Comparison of ENCODE assay signal across 8 cellular contexts in genomic region chr16:57185945-57186629, GRCh38.
DNase-seq lines count a peak whose midpoint lies in the region; ATAC-seq lines count a peak whose summit lies in the region.

TSS of gene PSME3IP1 (minus strand) at chr16:57186039. CDS start at chr16:57173854, 12,185 bp downstream.
TSS of gene RSPRY1 (plus strand) at chr16:57186329. CDS start at chr16:57204659, 18,330 bp downstream.

- ATAC-seq in GM19372 (IDR thresholded peaks at IDR 0.05; ENCODE audit: low read depth, unreplicated experiment) (peak; percentile 85), HG03558 (IDR thresholded peaks at IDR 0.05; ENCODE audit: extremely low read depth, unreplicated experiment) (peak; percentile 81)

- DNase-seq in C1 segment of cervical spinal cord (lab: John Stamatoyannopoulos, UW) (peak; percentile 77 to 100 (median 99)), NCI-H748 treated with DMSO at 0.1 percent for 48 hours (lab: John Stamatoyannopoulos, UW) (peak; percentile 83), dedifferentiated amniotic fluid mesenchymal stem cell (ENCODE audit: extremely low spot score) (peak; percentile 99), left kidney (ENCODE audit: low read depth, low spot score) (peak; percentile 100)
- peak; percentile 95 to 99 for DNase-seq in activated CD4-positive, alpha-beta T cell treated with anti-CD3 and anti-CD28 coated beads, Interleukin-2, amount 50 U/mL, for 24 hours (ENCODE audit: low read depth in 1 of 2, low spot score in 1 of 2)
- DNase-seq in stimulated activated CD4-positive, alpha-beta T cell treated with anti-CD3 and anti-CD28 coated beads, Interleukin-2, amount 100 ng/mL, for 24 hours: peak; percentile 96 to 98

Comparison
In these comparisons a context has a peak if more than half of its experiments do, and no peak if none do; other contexts are left out.
1. Peak in every context shown above with its lines: DNase-seq and ATAC-seq.